31 cellular contexts compared by ENCODE assay signal in genomic region chr7:50431316-50431715, GRCh38.
"Had no signal": no experiment of that assay in that cellular context is flagged by ENCODE, and none has a peak within 500 bp of the region (broad histone marks: within the 10 kb centered on the region; RNA-seq: fewer than 3 reads in every experiment).

No MANE protein-coding gene starts in this region.

- H3K4me1 ChIP-seq: ascending aorta, breast epithelium, esophagus muscularis mucosa, gastroesophageal sphincter had no signal

- H3K36me3 ChIP-seq: ascending aorta, breast epithelium, cardiac muscle cell, esophagus muscularis mucosa, gastroesophageal sphincter, heart right ventricle, WERI-Rb-1 had no signal

- H2AFZ ChIP-seq: hepatocyte had no signal

- H3K79me2 ChIP-seq: hepatocyte had no signal

- H3K4me3 ChIP-seq: ascending aorta, breast epithelium, cardiac muscle cell, esophagus muscularis mucosa, gastroesophageal sphincter, heart right ventricle, hepatocyte had no signal

- H3K27me3 ChIP-seq: ascending aorta, breast epithelium, esophagus muscularis mucosa, gastroesophageal sphincter, heart right ventricle, hepatocyte had no signal

- H3K27ac ChIP-seq: ascending aorta, breast epithelium, cardiac muscle cell, esophagus muscularis mucosa, gastroesophageal sphincter, heart right ventricle, hepatocyte, WERI-Rb-1 had no signal

- H3K9me3 ChIP-seq: ascending aorta, breast epithelium, esophagus muscularis mucosa, gastroesophageal sphincter, heart right ventricle had no signal

- ATAC-seq: activated CD4-positive, CD25-positive, alpha-beta regulatory T cell treated with anti-CD3 and anti-CD28 coated beads, Interleukin-2, amount 50 U/mL, for 24 hours; activated naive CD4-positive, alpha-beta T cell treated with anti-CD3 and anti-CD28 coated beads, Interleukin-2, amount 50 U/mL, for 72 hours; activated T-cell treated with anti-CD3 and anti-CD28 coated beads, Interleukin-2, amount 50 U/mL, for 72 hours; effector memory CD8-positive, alpha-beta T cell; gastroesophageal sphincter; heart right ventricle; T-helper 17 cell had no signal

- H3K4me2 ChIP-seq: hepatocyte had no signal

- DNase-seq: activated B cell treated with CpG ODN at 0.5 μM for 24 hours; activated CD4-positive, alpha-beta memory T cell treated with anti-CD3 and anti-CD28 coated beads, Interleukin-2, amount 10 ng/mL, durations not matched to agents 7 days and 5 days; activated CD4-positive, alpha-beta T cell treated with anti-CD3 and anti-CD28 coated beads, Interleukin-2, amount 10 ng/mL, durations not matched to agents 24 days and 14 days; activated CD4-positive, alpha-beta T cell treated with anti-CD3 and anti-CD28 coated beads, Interleukin-2, amount 50 U/mL, for 4 hours; activated CD8-positive, alpha-beta memory T cell treated with anti-CD3 and anti-CD28 coated beads, Interleukin-2, amount 50 U/mL, for 48 hours; activated gamma-delta T cell; activated naive CD4-positive, alpha-beta T cell; activated naive CD4-positive, alpha-beta T cell treated with anti-CD3 and anti-CD28 coated beads, Interleukin-2, amount 10 ng/mL, durations not matched to agents 7 days and 5 days; activated naive CD8-positive, alpha-beta T cell treated with anti-CD3 and anti-CD28 coated beads, Interleukin-2, amount 10 ng/mL, durations not matched to agents 7 days and 5 days; activated T-cell treated with anti-CD3 and anti-CD28 coated beads for 4 hours; activated T-cell treated with anti-CD3 and anti-CD28 coated beads, Interleukin-2, amount 50 U/mL, for 24 hours; activated T-cell treated with anti-CD3 and anti-CD28 coated beads, Interleukin-2, amount 50 U/mL, for 72 hours; central memory CD4-positive, alpha-beta T cell; cortex of kidney; dermis blood vessel endothelial cell; effector CD4-positive, alpha-beta T cell; effector memory CD8-positive, alpha-beta T cell; erythroblast; foreskin melanocyte; heart right ventricle; T-helper 17 cell; T1000; WERI-Rb-1 had no signal
